ENCODE assay signal across 8 cellular contexts in genomic region chr21:46457801-46458314, GRCh38. TPM values are rescaled to one million over a fixed set of nuclear protein-coding genes. Genes with fewer than 3 reads are reported as not detected.
DNase-seq lines count a peak whose midpoint lies in the region; ATAC-seq and TF ChIP-seq lines count a peak whose summit lies in the region.

No MANE protein-coding gene starts in this region.

- peaks cover 5% of the 10 kb centered on the region for H3K36me3 ChIP-seq in lower lobe of right lung

- H3K27ac Mint-ChIP-seq in Calu3 (ENCODE audit: unreplicated experiment) = peak overlapping the region; percentile 61

- BruUV-seq in Calu3 (replicated peaks; lab: Mats Ljungman, UMichigan) = no TSS peak

- H3K4me1 ChIP-seq in lower lobe of right lung = peaks cover 43% of the 10 kb centered on the region

- peak; percentile 21 for DNase-seq in Calu3
- peak; percentile 42 for DNase-seq in SW480 (ENCODE audit: low spot score)
- peak; percentile 39 for DNase-seq in dedifferentiated amniotic fluid mesenchymal stem cell (ENCODE audit: extremely low spot score)
- DNase-seq in lower lobe of right lung = peak; percentile 70
- DNase-seq in stimulated activated naive CD8-positive, alpha-beta T cell treated with anti-CD3 and anti-CD28 coated beads, Interleukin-15, Interleukin-2, amounts not matched to agents 100 U/mL and 50 U/mL, for 24 hours = peak; percentile 54
- no peak for DNase-seq in foreskin melanocyte

- ATAC-seq in GM19452 (IDR thresholded peaks at IDR 0.05; ENCODE audit: unreplicated experiment) = peak; percentile 10
- peak; percentile 16 for ATAC-seq in HG03460 (IDR thresholded peaks at IDR 0.05; ENCODE audit: unreplicated experiment)
- peak; percentile 25 to 39 for ATAC-seq in lower lobe of right lung
- ATAC-seq in stimulated activated naive CD8-positive, alpha-beta T cell treated with anti-CD3 and anti-CD28 coated beads, Interleukin-15, Interleukin-2, amounts not matched to agents 100 U/mL and 50 U/mL, for 24 hours = peak; percentile 13

- peak overlapping the region; percentile 74 for H3K4me3 Mint-ChIP-seq in Calu3 (ENCODE audit: low read depth, unreplicated experiment)

- CTCF ChIA-PET in Calu3 (lab: Charles Lee) = interaction anchor here (0.6 kb wide), 1 partner anchor 550 kb away, joined by 3 read pairs; no protein-coding TSS in a partner anchor

- no peak for TF ChIP-seq CTCF in Calu3 (IDR thresholded peaks at IDR 0.05; ENCODE audit: unreplicated experiment)
- no peak for TF ChIP-seq CTCF in lower lobe of right lung (IDR thresholded peaks at IDR 0.05)

- H3K27me3 Mint-ChIP-seq in Calu3 (ENCODE audit: unreplicated experiment) = no peaks in the 10 kb centered on the region

- H3K4me3 ChIP-seq in lower lobe of right lung = peak overlapping the region; percentile 95

- H3K36me3 Mint-ChIP-seq in Calu3 (ENCODE audit: insufficient read depth, unreplicated experiment) = peaks cover 24% of the 10 kb centered on the region

- H3K27me3 ChIP-seq in lower lobe of right lung (ENCODE audit: low read depth) = no peaks in the 10 kb centered on the region

- peaks cover 8% of the 10 kb centered on the region for H3K4me1 Mint-ChIP-seq in Calu3 (ENCODE audit: low read depth, unreplicated experiment)

- intact Hi-C loops in Calu3 (cut with micrococcal nuclease; ENCODE audit: unreplicated experiment) (no loop called here), lower lobe of right lung (cut with DNase I) (no loop called here)

- no peaks in the 10 kb centered on the region for H3K9me3 ChIP-seq in lower lobe of right lung

- H3K27ac ChIP-seq in lower lobe of right lung = peak overlapping the region; percentile 94

- no peaks in the 10 kb centered on the region for H3K9me3 Mint-ChIP-seq in Calu3 (ENCODE audit: low read depth, unreplicated experiment)

RNA-seq across cellular contexts. Expression of gene DIP2A, which starts 0.8 kb away (rescaled TPM):
- total RNA-seq in Calu3 (2022) (27.8 and 29.3 TPM in 2 replicates), lower lobe of right lung (41.0 TPM)
